ENCODE assay signal across 12 cellular contexts in genomic region chr6:6390849-6391602, GRCh38.
DNase-seq lines count a peak whose midpoint lies in the region; ATAC-seq and TF ChIP-seq lines count a peak whose summit lies in the region.
"Had no signal": no experiment of that assay in that cellular context is flagged by ENCODE, and none has a peak within 500 bp of the region (broad histone marks: within the 10 kb centered on the region; RNA-seq: fewer than 3 reads in every experiment).

No MANE protein-coding gene starts in this region.

- intact Hi-C loops in tibial artery (cut with DNase I; ENCODE audit: low total_unique reads), result no loop called here
- intact Hi-C loops in activated CD4-positive, alpha-beta T cell treated with anti-CD3 and anti-CD28 coated beads, Interleukin-2, amount 10 ng/mL, durations not matched to agents 24 days and 14 days (cut with micrococcal nuclease), result no loop called here

- H3K9me3 Mint-ChIP-seq in activated CD4-positive, alpha-beta T cell treated with anti-CD3 and anti-CD28 coated beads, Interleukin-2, amount 10 ng/mL, durations not matched to agents 24 days and 14 days, result no peaks in the 10 kb centered on the region
- H3K9me3 Mint-ChIP-seq: brain had no signal

- ATAC-seq in HG02588 (IDR thresholded peaks at IDR 0.05; ENCODE audit: unreplicated experiment) (peak; percentile 64), HG03521 (IDR thresholded peaks at IDR 0.05; ENCODE audit: unreplicated experiment) (peak; percentile 59)
- ATAC-seq: gastrocnemius medialis had no signal

- H3K27ac Mint-ChIP-seq in activated CD4-positive, alpha-beta T cell treated with anti-CD3 and anti-CD28 coated beads, Interleukin-2, amount 10 ng/mL, durations not matched to agents 24 days and 14 days, result no peak overlapping the region
- H3K27ac Mint-ChIP-seq: brain had no signal

- H3K4me1 ChIP-seq in tibial artery, result peaks cover 0 to 36% (median 7%) of the 10 kb centered on the region in 4 donors

- DNase-seq in NOMO-1 treated with DMSO at 0.1 percent for 48 hours (lab: John Stamatoyannopoulos, UW; ENCODE audit: unreplicated experiment) (peak; percentile 34), NOMO-1 treated with dmso at 0.1 percent for 144 hours (lab: John Stamatoyannopoulos, UW; ENCODE audit: unreplicated experiment) (no peak), tibial artery (no peak), NCI-H345 treated with DMSO at 0.1 percent for 48 hours (lab: John Stamatoyannopoulos, UW; ENCODE audit: unreplicated experiment) (no peak)
- no peak for DNase-seq in activated CD4-positive, alpha-beta T cell treated with anti-CD3 and anti-CD28 coated beads, Interleukin-2, amount 10 ng/mL, durations not matched to agents 24 days and 14 days
- no peak for DNase-seq in stimulated activated CD4-positive, alpha-beta T cell treated with anti-CD3 and anti-CD28 coated beads, Interleukin-1b, Interleukin-23, amount 100 ng/mL, for 48 hours
- DNase-seq: activated CD4-positive, alpha-beta T cell treated with anti-CD3 and anti-CD28 coated beads, Interleukin-2, amount 50 U/mL, for 4 hours; gastrocnemius medialis; stimulated activated CD4-positive, alpha-beta T cell treated with anti-CD3 and anti-CD28 coated beads, Interleukin-4, amount 100 ng/mL, for 24 hours had no signal

- no peaks in the 10 kb centered on the region for H3K36me3 ChIP-seq in tibial artery
- H3K36me3 ChIP-seq: gastrocnemius medialis had no signal

- H3K4me3 ChIP-seq in tibial artery, result peak overlapping the region; percentile 23 to 28
- H3K4me3 ChIP-seq: gastrocnemius medialis had no signal

- no peaks in the 10 kb centered on the region for H3K9me3 ChIP-seq in tibial artery
- H3K9me3 ChIP-seq: gastrocnemius medialis had no signal

- no peak overlapping the region for H3K4me3 Mint-ChIP-seq in activated CD4-positive, alpha-beta T cell treated with anti-CD3 and anti-CD28 coated beads, Interleukin-2, amount 10 ng/mL, durations not matched to agents 24 days and 14 days
- H3K4me3 Mint-ChIP-seq: brain had no signal

- H3K4me1 Mint-ChIP-seq in activated CD4-positive, alpha-beta T cell treated with anti-CD3 and anti-CD28 coated beads, Interleukin-2, amount 10 ng/mL, durations not matched to agents 24 days and 14 days, result no peaks in the 10 kb centered on the region
- H3K4me1 Mint-ChIP-seq: brain had no signal

- no peak for TF ChIP-seq CTCF in tibial artery (IDR thresholded peaks at IDR 0.05)

- peaks cover 12% of the 10 kb centered on the region for H3K27me3 Mint-ChIP-seq in activated CD4-positive, alpha-beta T cell treated with anti-CD3 and anti-CD28 coated beads, Interleukin-2, amount 10 ng/mL, durations not matched to agents 24 days and 14 days

- H3K27ac ChIP-seq in tibial artery, result peak overlapping the region; percentile 57 to 75
- H3K27ac ChIP-seq: gastrocnemius medialis had no signal

- H3K27me3 ChIP-seq in tibial artery, result no peaks in the 10 kb centered on the region
- H3K27me3 ChIP-seq: gastrocnemius medialis had no signal

- no peaks in the 10 kb centered on the region for H3K36me3 Mint-ChIP-seq in activated CD4-positive, alpha-beta T cell treated with anti-CD3 and anti-CD28 coated beads, Interleukin-2, amount 10 ng/mL, durations not matched to agents 24 days and 14 days (ENCODE audit: low read depth)
- H3K36me3 Mint-ChIP-seq: brain had no signal
